In genomic region chr4:70874268-70875156, GRCh38 we compare ENCODE assay signal across 12 cellular contexts. TPM values are rescaled to one million over a fixed set of nuclear protein-coding genes. Genes with fewer than 3 reads are reported as not detected.
DNase-seq lines count a peak whose midpoint lies in the region; ATAC-seq and FAIRE-seq lines count a peak whose summit lies in the region.
"Had no signal": no experiment of that assay in that cellular context is flagged by ENCODE, and none has a peak within 500 bp of the region (broad histone marks: within the 10 kb centered on the region; RNA-seq: fewer than 3 reads in every experiment).

No MANE protein-coding gene starts in this region.

- peak; percentile 12 for DNase-seq in CD1c-positive myeloid dendritic cell (ENCODE audit: extremely low spot score)
- DNase-seq in frontal cortex (ENCODE audit: low spot score in 2 of 2) = no peak
- no peak for DNase-seq in NCI-H226
- no peak for DNase-seq in stimulated activated naive CD8-positive, alpha-beta T cell treated with anti-CD3 and anti-CD28 coated beads, Interleukin-15, Interleukin-2, amounts not matched to agents 100 U/mL and 50 U/mL, for 24 hours
- no peak for DNase-seq in NCI-H1417 (lab: John Stamatoyannopoulos, UW)
- DNase-seq: amniotic stem cell, GM23248, NCI-H524, SW 1271 had no signal

- FAIRE-seq in frontal cortex (lab: Jason Lieb, UNC) = no peak

- ATAC-seq in GM19328 (IDR thresholded peaks at IDR 0.05; ENCODE audit: unreplicated experiment) = peak; percentile 66
- ATAC-seq in HG02798 (IDR thresholded peaks at IDR 0.05; ENCODE audit: poor library complexity, unreplicated experiment) = peak; percentile 80
- peak; percentile 54 for ATAC-seq in HG03521 (IDR thresholded peaks at IDR 0.05; ENCODE audit: unreplicated experiment)
- no peak for ATAC-seq in stimulated activated naive CD8-positive, alpha-beta T cell treated with anti-CD3 and anti-CD28 coated beads, Interleukin-15, Interleukin-2, amounts not matched to agents 100 U/mL and 50 U/mL, for 24 hours

RNA-seq across cellular contexts. Expression of gene MOB1B, which starts 27.7 kb away (rescaled TPM):
- 26.1 TPM for total RNA-seq in frontal cortex

RNA-seq across cellular contexts. Expression of gene GRSF1, which starts 34.8 kb away (rescaled TPM):
- total RNA-seq in frontal cortex = 47.3 TPM
